ENCODE assay signal across 8 cellular contexts in the genomic region with DNA sequence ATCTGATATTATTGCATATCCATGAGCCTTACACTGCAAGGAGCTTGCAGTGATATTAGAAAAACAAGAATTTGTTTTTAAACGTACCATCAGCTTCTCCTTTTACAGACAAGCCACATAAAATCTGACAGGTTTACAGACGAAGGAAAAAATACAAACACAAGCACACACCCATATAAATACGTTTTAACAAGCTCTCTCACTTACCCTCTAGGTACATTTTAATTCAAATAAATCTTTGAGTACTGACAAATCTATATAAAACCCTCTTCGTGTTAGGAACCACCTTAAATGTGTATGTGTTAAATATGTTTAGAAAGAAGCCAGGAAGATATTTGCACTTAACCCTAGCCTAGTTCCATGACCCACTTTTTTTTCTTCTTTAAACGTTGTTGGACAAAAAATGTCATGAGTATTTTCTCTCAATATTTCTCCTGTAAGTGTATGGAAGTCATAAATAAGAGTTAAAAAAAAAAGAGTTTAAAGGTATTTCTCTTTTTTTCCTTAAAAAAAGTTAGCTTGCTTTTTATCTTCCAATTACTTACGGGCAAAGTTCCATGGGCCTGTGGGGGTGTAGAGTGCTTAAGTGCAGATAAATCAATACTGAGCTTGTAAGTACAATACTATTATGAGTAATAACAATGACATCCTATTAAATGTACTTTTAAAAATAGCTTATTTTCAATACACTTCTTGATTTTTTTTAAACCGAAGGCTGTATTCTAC. TPM values are rescaled to one million over a fixed set of nuclear protein-coding genes. Genes with fewer than 3 reads are reported as not detected.
DNase-seq lines count a peak whose midpoint lies in the region; ATAC-seq and TF ChIP-seq lines count a peak whose summit lies in the region.
"Had no signal": no experiment of that assay in that cellular context is flagged by ENCODE, and none has a peak within 500 bp of the region (broad histone marks: within the 10 kb centered on the region; RNA-seq: fewer than 3 reads in every experiment).

No MANE protein-coding gene starts in this region.

- H3K4me3 ChIP-seq in iPS-20b (ENCODE audit: low read length) = peak overlapping the region; percentile 75; the same call in 1 of the 2 replicates

- ATAC-seq in activated CD8-positive, alpha-beta T cell treated with anti-CD3 and anti-CD28 coated beads, Interleukin-2, amount 10 ng/mL, durations not matched to agents 7 days and 5 days = no peak
- no peak for ATAC-seq in stimulated activated naive B cell treated with anti-CD40 and anti-IgM and Interleukin-4, amounts not matched to agents 10 μg/mL and 1 μg/mL and 100 μg/mL, for 72 hours (replicated peaks)
- ATAC-seq in GM18517 (IDR thresholded peaks at IDR 0.05; ENCODE audit: unreplicated experiment) = no peak

- peaks cover 36% of the 10 kb centered on the region for H3K36me3 Mint-ChIP-seq in activated CD8-positive, alpha-beta T cell treated with anti-CD3 and anti-CD28 coated beads, Interleukin-2, amount 10 ng/mL, durations not matched to agents 7 days and 5 days (ENCODE audit: low read depth)
- peaks cover 13 to 28% of the 10 kb centered on the region in 2 donors for H3K36me3 Mint-ChIP-seq in stimulated activated naive B cell treated with anti-CD40 and anti-IgM and Interleukin-4, amounts not matched to agents 10 μg/mL and 1 μg/mL and 100 μg/mL, for 72 hours

- no peaks in the 10 kb centered on the region for H3K27me3 Mint-ChIP-seq in activated CD8-positive, alpha-beta T cell treated with anti-CD3 and anti-CD28 coated beads, Interleukin-2, amount 10 ng/mL, durations not matched to agents 7 days and 5 days (ENCODE audit: low read depth)
- H3K27me3 Mint-ChIP-seq in stimulated activated naive B cell treated with anti-CD40 and anti-IgM and Interleukin-4, amounts not matched to agents 10 μg/mL and 1 μg/mL and 100 μg/mL, for 72 hours = no peaks in the 10 kb centered on the region

- H3K9ac ChIP-seq in iPS-20b (ENCODE audit: low read depth, low read length) = no peak overlapping the region

- CTCF ChIA-PET in HEK293T (lab: Yijun Ruan, JAX) = interaction anchor here (0.7 kb wide), 3 partner anchors 16 to 999 kb away, joined by 3 to 8 read pairs (median 3); no protein-coding TSS in a partner anchor
- CTCF ChIA-PET in activated CD8-positive, alpha-beta T cell treated with anti-CD3 and anti-CD28 coated beads, Interleukin-2, amount 10 ng/mL, durations not matched to agents 7 days and 5 days (lab: Charles Lee) = interaction anchor here (0.8 to 5.3 kb wide), 17 partner anchors 12 to 160 kb away, joined by 3 to 50 read pairs (median 10); a partner anchor contains a TSS

- H3K4me1 Mint-ChIP-seq in activated CD8-positive, alpha-beta T cell treated with anti-CD3 and anti-CD28 coated beads, Interleukin-2, amount 10 ng/mL, durations not matched to agents 7 days and 5 days (ENCODE audit: low read depth) = peaks cover 46% of the 10 kb centered on the region
- peaks cover 32 to 61% of the 10 kb centered on the region in 2 donors for H3K4me1 Mint-ChIP-seq in stimulated activated naive B cell treated with anti-CD40 and anti-IgM and Interleukin-4, amounts not matched to agents 10 μg/mL and 1 μg/mL and 100 μg/mL, for 72 hours

- peaks cover 5% of the 10 kb centered on the region for H3K9me3 Mint-ChIP-seq in activated CD8-positive, alpha-beta T cell treated with anti-CD3 and anti-CD28 coated beads, Interleukin-2, amount 10 ng/mL, durations not matched to agents 7 days and 5 days (ENCODE audit: insufficient read depth)
- peaks cover 0 to 4% of the 10 kb centered on the region in 2 donors for H3K9me3 Mint-ChIP-seq in stimulated activated naive B cell treated with anti-CD40 and anti-IgM and Interleukin-4, amounts not matched to agents 10 μg/mL and 1 μg/mL and 100 μg/mL, for 72 hours

- H3K36me3 ChIP-seq in iPS-20b (ENCODE audit: insufficient read depth, low read depth, low read length) = no peaks in the 10 kb centered on the region

- POLR2A ChIA-PET in HEK293T (lab: Yijun Ruan, JAX) = no interaction called here
- POLR2A ChIA-PET in activated CD8-positive, alpha-beta T cell treated with anti-CD3 and anti-CD28 coated beads, Interleukin-2, amount 10 ng/mL, durations not matched to agents 7 days and 5 days (lab: Charles Lee) = interaction anchor here (0.8 to 3.3 kb wide), 9 partner anchors 10 to 109 kb away, joined by 3 to 70 read pairs (median 9); no protein-coding TSS in a partner anchor

- H3K4me3 Mint-ChIP-seq in activated CD8-positive, alpha-beta T cell treated with anti-CD3 and anti-CD28 coated beads, Interleukin-2, amount 10 ng/mL, durations not matched to agents 7 days and 5 days = peak overlapping the region; percentile 84
- peak overlapping the region; percentile 91 to 93 for H3K4me3 Mint-ChIP-seq in stimulated activated naive B cell treated with anti-CD40 and anti-IgM and Interleukin-4, amounts not matched to agents 10 μg/mL and 1 μg/mL and 100 μg/mL, for 72 hours

- H3K27me3 ChIP-seq in iPS-20b (ENCODE audit: insufficient read depth, low read length) = peaks cover 42% of the 10 kb centered on the region

- DNase-seq in HEK293T (ENCODE audit: extremely low spot score) (no peak), GM19240 (ENCODE audit: insufficient read length, low spot score) (no peak), NCI-H2196 (lab: John Stamatoyannopoulos, UW; ENCODE audit: unreplicated experiment) (no peak)
- no peak for DNase-seq in activated CD8-positive, alpha-beta T cell treated with anti-CD3 and anti-CD28 coated beads, Interleukin-2, amount 10 ng/mL, durations not matched to agents 7 days and 5 days
- no peak for DNase-seq in stimulated activated naive B cell treated with anti-CD40 and anti-IgM and Interleukin-4, amounts not matched to agents 10 μg/mL and 1 μg/mL and 100 μg/mL, for 72 hours
- DNase-seq: activated CD4-positive, alpha-beta T cell treated with anti-CD3 and anti-CD28 coated beads for 48 hours had no signal

- no peaks in the 10 kb centered on the region for H3K9me3 ChIP-seq in iPS-20b (ENCODE audit: insufficient read depth, low read depth, low read length)

- peak overlapping the region; percentile 83 for H3K27ac Mint-ChIP-seq in activated CD8-positive, alpha-beta T cell treated with anti-CD3 and anti-CD28 coated beads, Interleukin-2, amount 10 ng/mL, durations not matched to agents 7 days and 5 days
- H3K27ac Mint-ChIP-seq in stimulated activated naive B cell treated with anti-CD40 and anti-IgM and Interleukin-4, amounts not matched to agents 10 μg/mL and 1 μg/mL and 100 μg/mL, for 72 hours = peak overlapping the region; percentile 77

- no peak overlapping the region for H3K27ac ChIP-seq in iPS-20b (ENCODE audit: low read length)

- H3K4me1 ChIP-seq in iPS-20b (ENCODE audit: insufficient read depth, low read length) = no peaks in the 10 kb centered on the region; the same call in 1 of the 2 replicates

TF ChIP-seq in HEK293T, 16 proteins besides CTCF, POLR2A, EP300 and RAD21:
- no peak for TF ChIP-seq SP1 (IDR thresholded peaks at IDR 0.05)
- TF ChIP-seq, protein P1, sequence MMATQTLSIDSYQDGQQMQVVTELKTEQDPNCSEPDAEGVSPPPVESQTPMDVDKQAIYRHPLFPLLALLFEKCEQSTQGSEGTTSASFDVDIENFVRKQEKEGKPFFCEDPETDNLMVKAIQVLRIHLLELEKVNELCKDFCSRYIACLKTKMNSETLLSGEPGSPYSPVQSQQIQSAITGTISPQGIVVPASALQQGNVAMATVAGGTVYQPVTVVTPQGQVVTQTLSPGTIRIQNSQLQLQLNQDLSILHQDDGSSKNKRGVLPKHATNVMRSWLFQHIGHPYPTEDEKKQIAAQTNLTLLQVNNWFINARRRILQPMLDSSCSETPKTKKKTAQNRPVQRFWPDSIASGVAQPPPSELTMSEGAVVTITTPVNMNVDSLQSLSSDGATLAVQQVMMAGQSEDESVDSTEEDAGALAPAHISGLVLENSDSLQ (IDR thresholded peaks at IDR 0.05) = peak; percentile 95
- TF ChIP-seq ELF4 (IDR thresholded peaks at IDR 0.05) = no peak
- TF ChIP-seq HDGF (IDR thresholded peaks at IDR 0.05; ENCODE audit: borderline replicate concordance) = no peak
- TF ChIP-seq TARDBP (IDR thresholded peaks at IDR 0.05) = no peak
- peak; percentile 86 for TF ChIP-seq CTBP1 (IDR thresholded peaks at IDR 0.05; ENCODE audit: borderline replicate concordance)
- no peak for TF ChIP-seq ARNT (IDR thresholded peaks at IDR 0.05)
- no peak for TF ChIP-seq FOXK2 (IDR thresholded peaks at IDR 0.05)

RNA-seq across cellular contexts. Expression of a gene that starts 1.5 kb away (rescaled TPM):
- 10 to 100 TPM; 34.7 to 35.5 TPM for total RNA-seq in activated CD8-positive, alpha-beta T cell treated with anti-CD3 and anti-CD28 coated beads, Interleukin-2, amount 10 ng/mL, durations not matched to agents 7 days and 5 days

RNA-seq across cellular contexts. Expression of a gene that starts 38.6 kb away (rescaled TPM):
- under 1 TPM; 0.26 TPM for total RNA-seq in activated CD8-positive, alpha-beta T cell treated with anti-CD3 and anti-CD28 coated beads, Interleukin-2, amount 10 ng/mL, durations not matched to agents 7 days and 5 days
